ENCODE assay signal across 10 cellular contexts in genomic region chr6:170265655-170266054, GRCh38. TPM values are rescaled to one million over a fixed set of nuclear protein-coding genes. Genes with fewer than 3 reads are reported as not detected.
DNase-seq lines count a peak whose midpoint lies in the region; ATAC-seq and TF ChIP-seq lines count a peak whose summit lies in the region.
"Had no signal": no experiment of that assay in that cellular context is flagged by ENCODE, and none has a peak within 500 bp of the region (broad histone marks: within the 10 kb centered on the region; RNA-seq: fewer than 3 reads in every experiment).

No MANE protein-coding gene starts in this region.

- H3K36me3 ChIP-seq in esophagus (ENCODE audit: control insufficient read depth in 2 of 2, insufficient read depth in 2 of 2, low read length in 1 of 2), result no peaks in the 10 kb centered on the region

- WGBS in esophagus, 2 donors, result 48 to 56% methylated on average over 22 of the region's 22 CpGs

- ATAC-seq in HG03175 (IDR thresholded peaks at IDR 0.05; ENCODE audit: unreplicated experiment) (no peak), HG03565 (IDR thresholded peaks at IDR 0.05; ENCODE audit: unreplicated experiment) (no peak)

- H3K9me3 ChIP-seq in AG04450 (ENCODE audit: control insufficient read depth, insufficient read depth, low read length) (no peaks in the 10 kb centered on the region), esophagus (ENCODE audit: control insufficient read depth in 2 of 2, insufficient read depth in 1 of 2, low read depth in 1 of 2, low read length in 1 of 2) (no peaks in the 10 kb centered on the region)

- POLR2A ChIA-PET in AG04450 (lab: Yijun Ruan, JAX), result no interaction called here

- H3K4me3 ChIP-seq in AG04450 (ENCODE audit: low read depth, low read length) (peak overlapping the region; percentile 7; the same call in 1 of the 2 replicates), esophagus (ENCODE audit: low read depth in 1 of 2, low read length in 2 of 2) (no peak overlapping the region)
- H3K4me3 ChIP-seq: SK-N-MC had no signal

- peaks cover 0 to 3% of the 10 kb centered on the region in 2 donors for H3K4me1 ChIP-seq in esophagus (ENCODE audit: control insufficient read depth in 2 of 2, insufficient read depth in 2 of 2, low read length in 1 of 2)

- no peak overlapping the region for H3K27ac ChIP-seq in AG04450 (ENCODE audit: low read depth, low read length)
- H3K27ac ChIP-seq in esophagus (ENCODE audit: low read depth in 2 of 2, low read length in 1 of 2), result peak overlapping the region; percentile 49 to 75
- H3K27ac ChIP-seq: SK-N-MC had no signal

- in situ Hi-C loops in GM13976 (cut with MboI; ENCODE audit: low sequenced_read_pairs, unreplicated experiment), result no loop called here

- TF ChIP-seq CTCF in AG04450 (IDR thresholded peaks at IDR 0.05; ENCODE audit: low read depth, low read length), result no peak
- no peak for TF ChIP-seq CTCF in GM13976 (IDR thresholded peaks at IDR 0.05; ENCODE audit: borderline replicate concordance, control extremely low read depth, extremely low read depth, insufficient read depth, missing control alignments)

- CTCF ChIA-PET in AG04450 (lab: Charles Lee), result interaction anchor here (1.5 kb wide), 1 partner anchor 434 kb away, joined by 6 read pairs; no protein-coding TSS in a partner anchor

- peaks cover 6% of the 10 kb centered on the region for H3K27me3 ChIP-seq in AG04450 (ENCODE audit: control insufficient read depth, insufficient read depth, low read length)
- H3K27me3 ChIP-seq in esophagus (ENCODE audit: control insufficient read depth in 1 of 2, insufficient read depth in 2 of 2, low read length in 2 of 2), result peaks cover 0 to 5% of the 10 kb centered on the region in 2 donors

- DNase-seq in AG04450 (ENCODE audit: low read depth, low spot score) (no peak), NCI-H2029 (lab: John Stamatoyannopoulos, UW) (peak; percentile 81), mucosa of gallbladder (ENCODE audit: low spot score) (peak; percentile 88), GM13976 (ENCODE audit: low spot score) (no peak), NCI-H128 (lab: John Stamatoyannopoulos, UW; ENCODE audit: unreplicated experiment) (no peak)
- DNase-seq: NCI-H1048 had no signal

RNA-seq across cellular contexts. Expression of gene DLL1, which starts 25.2 kb away (rescaled TPM):
- polyA plus RNA-seq in AG04450 (2011; rRNA removed), result 0.06 and 0.07 TPM in 2 replicates
- not detected in 2 replicates for polyA minus RNA-seq in AG04450 (2011; rRNA and poly(A)+ RNA removed)
- polyA plus RNA-seq in esophagus, result 10 to 100 TPM; 12.5 to 15.6 TPM
- 13.0 TPM for total RNA-seq in mucosa of gallbladder

RNA-seq across cellular contexts. Expression of gene FAM120B, which starts 40.9 kb away (rescaled TPM):
- polyA plus RNA-seq in AG04450 (2011; rRNA removed), result 13.9 and 19.6 TPM in 2 replicates
- 30.2 and 32.8 TPM in 2 replicates for polyA minus RNA-seq in AG04450 (2011; rRNA and poly(A)+ RNA removed)
- 1 to 10 TPM; 6.4 to 8.7 TPM for polyA plus RNA-seq in esophagus
- total RNA-seq in mucosa of gallbladder, result 38.9 TPM

Comparison
In these comparisons a context has a peak if more than half of its experiments do, and no peak if none do; other contexts are left out.
1. DNase-seq: peak in NCI-H2029 (single experiment) and mucosa of gallbladder (single experiment); none in AG04450 (single experiment), GM13976 (single experiment) and NCI-H128 (single experiment).
2. RNA of gene DLL1, which starts 25.2 kb away (polyA plus RNA-seq): 12.5 to 15.6 TPM in esophagus; 0.06 to 0.07 TPM in AG04450; every median in the first group is over 10 times any median in the second.